Comparison of ENCODE assay signal across 1 cellular context in genomic region chr11:57092028-57092698, GRCh38.
TF ChIP-seq lines count a peak whose summit lies in the region.

No MANE protein-coding gene starts in this region.

TF ChIP-seq in HepG2, 621 proteins besides CTCF, POLR2A, EP300 and RAD21 (continued from another document):
- TF ChIP-seq ZBTB49 (CRISPR knock-in tag; IDR thresholded peaks at IDR 0.05; ENCODE audit: borderline replicate concordance) (no peak), RFX1 (IDR thresholded peaks at IDR 0.05) (no peak), KLF6 (CRISPR knock-in tag; IDR thresholded peaks at IDR 0.05) (no peak), SOX5 (CRISPR knock-in tag; IDR thresholded peaks at IDR 0.05; ENCODE audit: borderline replicate concordance) (no peak), POGK (CRISPR knock-in tag; conservative IDR thresholded peaks at IDR 0.05) (no peak), ESRRA (CRISPR knock-in tag; IDR thresholded peaks at IDR 0.05; ENCODE audit: low read depth) (no peak), CEBPG (CRISPR knock-in tag; IDR thresholded peaks at IDR 0.05) (no peak), GABPA (IDR thresholded peaks at IDR 0.05; ENCODE audit: low read depth, low read length) (no peak), GABPA (CRISPR knock-in tag; IDR thresholded peaks at IDR 0.05; ENCODE audit: low read depth) (no peak), ZNF512B (CRISPR knock-in tag; IDR thresholded peaks at IDR 0.05; ENCODE audit: borderline replicate concordance) (no peak), DMAP1 (CRISPR knock-in tag; IDR thresholded peaks at IDR 0.05) (no peak), ZNF567 (CRISPR knock-in tag; IDR thresholded peaks at IDR 0.05; ENCODE audit: borderline replicate concordance) (no peak)
TF ChIP-seq in HepG2: peak in this region for 0.
